Comparison of ENCODE assay signal across 8 cellular contexts in genomic region chr7:44798649-44799275, GRCh38. TPM values are rescaled to one million over a fixed set of nuclear protein-coding genes. Genes with fewer than 3 reads are reported as not detected.
DNase-seq lines count a peak whose midpoint lies in the region; ATAC-seq and TF ChIP-seq lines count a peak whose summit lies in the region.

No MANE protein-coding gene starts in this region.

- POLR2A ChIA-PET in CD4-positive, alpha-beta memory T cell (lab: Charles Lee; ENCODE audit: partially characterized antibody): interaction anchor here (0.6 to 3.9 kb wide), 18 partner anchors 18 to 317 kb away, joined by 3 to 47 read pairs (median 4); partner anchors contain the start of genes H2AZ2, OGDH, TBRG4 and TMED4

- H3K27me3 Mint-ChIP-seq in CD4-positive, alpha-beta memory T cell: no peaks in the 10 kb centered on the region
- no peaks in the 10 kb centered on the region for H3K27me3 Mint-ChIP-seq in dendritic cell treated with granulocyte-macrophage colony-stimulating factor and Interleukin-4, amounts not matched to agents 40 ng/mL and 50 ng/mL, for 4 days
- H3K27me3 Mint-ChIP-seq in nephron progenitor cell (ENCODE audit: low read depth, poor library complexity): no peaks in the 10 kb centered on the region

- H3K27ac Mint-ChIP-seq in CD4-positive, alpha-beta memory T cell: peak overlapping the region; percentile 94 to 98 (median 97)
- no peak overlapping the region for H3K27ac Mint-ChIP-seq in dendritic cell treated with granulocyte-macrophage colony-stimulating factor and Interleukin-4, amounts not matched to agents 40 ng/mL and 50 ng/mL, for 4 days
- H3K27ac Mint-ChIP-seq in nephron progenitor cell: no peak overlapping the region

- peak overlapping the region; percentile 96 for H3K27ac ChIP-seq in CD4-positive, alpha-beta memory T cell (ENCODE audit: low read depth, low read length)

- H3K9me3 Mint-ChIP-seq in CD4-positive, alpha-beta memory T cell: peaks cover 0 to 4% (median 0%) of the 10 kb centered on the region in 8 donors
- H3K9me3 Mint-ChIP-seq in dendritic cell treated with granulocyte-macrophage colony-stimulating factor and Interleukin-4, amounts not matched to agents 40 ng/mL and 50 ng/mL, for 4 days: no peaks in the 10 kb centered on the region
- H3K9me3 Mint-ChIP-seq in nephron progenitor cell: no peaks in the 10 kb centered on the region

- H3K36me3 ChIP-seq in CD4-positive, alpha-beta memory T cell (ENCODE audit: insufficient read depth, low read length): peaks cover 47% of the 10 kb centered on the region

- no peak for ATAC-seq in GM19397 (IDR thresholded peaks at IDR 0.05; ENCODE audit: unreplicated experiment)
- ATAC-seq in GM21576 (IDR thresholded peaks at IDR 0.05; ENCODE audit: unreplicated experiment): no peak

- CTCF ChIA-PET in CD4-positive, alpha-beta memory T cell (lab: Charles Lee; ENCODE audit: partially characterized antibody): interaction anchor here (0.9 to 2.7 kb wide), 14 partner anchors 11 to 231 kb away, joined by 3 to 18 read pairs (median 4); partner anchors contain the start of genes H2AZ2 and TMED4

- DNase-seq in CD4-positive, alpha-beta memory T cell: no peak
- peak; percentile 19 for DNase-seq in NCI-H69 (lab: John Stamatoyannopoulos, UW)
- no peak for DNase-seq in nephron progenitor cell
- no peak for DNase-seq in midbrain (lab: John Stamatoyannopoulos, UW)
- DNase-seq in HUDEP-2 (lab: John Stamatoyannopoulos, UW; ENCODE audit: unreplicated experiment in 76 of 76): no peak

- no peaks in the 10 kb centered on the region for H3K9me3 ChIP-seq in CD4-positive, alpha-beta memory T cell (ENCODE audit: control insufficient read depth in 1 of 2, low read length in 2 of 2)

- no peak for TF ChIP-seq CTCF in nephron progenitor cell (IDR thresholded peaks at IDR 0.05)

- H3K27me3 ChIP-seq in CD4-positive, alpha-beta memory T cell (ENCODE audit: insufficient read depth, low read length): no peaks in the 10 kb centered on the region

- H3K4me1 ChIP-seq in CD4-positive, alpha-beta memory T cell (ENCODE audit: insufficient read depth, low read length): peaks cover 34% of the 10 kb centered on the region

- peak overlapping the region; percentile 87 to 97 (median 94) for H3K4me3 Mint-ChIP-seq in CD4-positive, alpha-beta memory T cell
- peak overlapping the region; percentile 88 for H3K4me3 Mint-ChIP-seq in dendritic cell treated with granulocyte-macrophage colony-stimulating factor and Interleukin-4, amounts not matched to agents 40 ng/mL and 50 ng/mL, for 4 days
- H3K4me3 Mint-ChIP-seq in nephron progenitor cell: peak overlapping the region; percentile 99

- peaks cover 32 to 59% of the 10 kb centered on the region in 2 donors for H3K36me3 Mint-ChIP-seq in CD4-positive, alpha-beta memory T cell
- peaks cover 73% of the 10 kb centered on the region for H3K36me3 Mint-ChIP-seq in dendritic cell treated with granulocyte-macrophage colony-stimulating factor and Interleukin-4, amounts not matched to agents 40 ng/mL and 50 ng/mL, for 4 days (ENCODE audit: low read depth)
- peaks cover 53% of the 10 kb centered on the region for H3K36me3 Mint-ChIP-seq in nephron progenitor cell (ENCODE audit: low read depth)

- intact Hi-C loops in CD4-positive, alpha-beta memory T cell (cut with micrococcal nuclease): loop anchor here (10.0 kb wide), 1 partner anchor 94 kb away; no protein-coding TSS in a partner anchor
- intact Hi-C loops in dendritic cell treated with granulocyte-macrophage colony-stimulating factor and Interleukin-4, amounts not matched to agents 40 ng/mL and 50 ng/mL, for 4 days (cut with micrococcal nuclease): loop anchor here (5.0 kb wide), 2 partner anchors 89 to 306 kb away; partner anchors contain the start of genes NUDCD3 and PURB

- H3K4me1 Mint-ChIP-seq in CD4-positive, alpha-beta memory T cell: peaks cover 18 to 62% (median 30%) of the 10 kb centered on the region in 4 donors
- peaks cover 13% of the 10 kb centered on the region for H3K4me1 Mint-ChIP-seq in dendritic cell treated with granulocyte-macrophage colony-stimulating factor and Interleukin-4, amounts not matched to agents 40 ng/mL and 50 ng/mL, for 4 days (ENCODE audit: low read depth)
- H3K4me1 Mint-ChIP-seq in nephron progenitor cell: peaks cover 23% of the 10 kb centered on the region

- H3K4me3 ChIP-seq in CD4-positive, alpha-beta memory T cell (ENCODE audit: low read length in 2 of 2): peak overlapping the region in 1 of 2 donors; percentile 83

RNA-seq across cellular contexts. Expression of gene PPIA, which starts 2.3 kb away (rescaled TPM):
- total RNA-seq in CD4-positive, alpha-beta memory T cell: 100 to 1,000 TPM; 677 to 707 TPM
- polyA plus RNA-seq in CD4-positive, alpha-beta memory T cell: 1,000 to 10,000 TPM; 2,815 to 3,590 TPM

RNA-seq across cellular contexts. Expression of gene H2AZ2, which starts 49.1 kb away (rescaled TPM):
- total RNA-seq in CD4-positive, alpha-beta memory T cell: 100 to 1,000 TPM; 168 to 169 TPM
- 100 to 1,000 TPM; 231 to 236 TPM for polyA plus RNA-seq in CD4-positive, alpha-beta memory T cell

RNA-seq across cellular contexts. Expression of gene ZMIZ2, which starts 50.1 kb away (rescaled TPM):
- 100 to 1,000 TPM; 169 to 170 TPM for total RNA-seq in CD4-positive, alpha-beta memory T cell
- polyA plus RNA-seq in CD4-positive, alpha-beta memory T cell: 10 to 100 TPM in 1 of 2 donors, 1 to 10 TPM in 1; 1.1 to 12.1 TPM

Comparison
In these comparisons a context has a peak if more than half of its experiments do, and no peak if none do; other contexts are left out.
1. H3K27ac Mint-ChIP-seq: peak in CD4-positive, alpha-beta memory T cell (7 of 7); none in dendritic cell treated with granulocyte-macrophage colony-stimulating factor and Interleukin-4, amounts not matched to agents 40 ng/mL and 50 ng/mL, for 4 days (single experiment) and nephron progenitor cell (single experiment).
2. Peak in every context shown above with its lines, with median percentiles within 50 percentile points of each other: H3K4me3 Mint-ChIP-seq.